15 cellular contexts compared by ENCODE assay signal in the genomic region with DNA sequence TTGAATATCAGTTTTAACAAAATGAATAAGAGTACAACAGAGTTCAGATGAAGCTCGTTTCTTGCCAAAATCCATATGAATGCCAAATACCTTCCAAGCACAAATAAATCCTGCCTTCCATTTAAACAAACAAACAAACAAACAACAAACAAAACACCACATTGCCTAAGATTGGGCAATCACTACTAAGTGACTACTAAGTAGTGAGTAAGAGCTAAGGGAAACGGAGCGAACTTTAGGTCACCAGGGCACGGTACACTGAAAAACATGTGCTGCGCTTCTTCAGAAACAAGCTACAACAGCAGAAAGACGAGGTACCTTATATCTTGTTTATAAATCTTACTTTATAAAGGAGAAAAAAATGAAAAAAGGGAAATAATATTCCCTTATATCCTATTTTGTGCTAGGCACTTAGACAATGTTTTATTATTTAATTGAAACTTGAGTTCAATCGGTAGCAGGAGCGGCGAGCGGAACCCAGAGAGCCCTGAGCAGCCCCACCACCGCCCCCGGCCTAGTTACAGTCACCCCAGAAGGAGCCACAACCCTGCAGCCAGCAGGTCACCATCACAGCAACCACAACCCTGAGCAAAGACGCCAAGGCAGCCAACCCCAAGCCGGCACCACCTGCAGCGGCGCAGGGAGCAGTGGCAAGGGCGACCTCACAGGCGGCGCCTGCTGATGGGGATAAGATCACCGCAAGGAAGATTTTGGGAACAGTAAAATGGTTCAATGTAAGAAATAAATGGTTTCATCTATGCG.
"Had no signal": no experiment of that assay in that cellular context is flagged by ENCODE, and none has a peak within 500 bp of the region (broad histone marks: within the 10 kb centered on the region; RNA-seq: fewer than 3 reads in every experiment).

No MANE protein-coding gene starts in this region.

- H3K27ac Mint-ChIP-seq: activated naive CD8-positive, alpha-beta T cell had no signal

- H3K4me3 Mint-ChIP-seq: activated naive CD8-positive, alpha-beta T cell had no signal

- H3K36me3 ChIP-seq: brain microvascular endothelial cell had no signal

- H3K27ac ChIP-seq: brain microvascular endothelial cell, foreskin keratinocyte had no signal

- DNase-seq: activated CD4-positive, alpha-beta T cell treated with anti-CD3 and anti-CD28 coated beads, Interleukin-2, amount 50 U/mL, for 1 hour; activated CD8-positive, alpha-beta memory T cell treated with anti-CD3 and anti-CD28 coated beads for 24 hours; activated gamma-delta T cell treated with Interleukin-2 at 50 U/mL for 16 hours; anterior cingulate cortex; brain microvascular endothelial cell; cerebellar nuclear complex; erythroblast; small intestine; stimulated activated CD4-positive, alpha-beta T cell treated with anti-CD3 and anti-CD28 coated beads, Interleukin-4, amount 100 ng/mL, for 4 hours; stimulated activated CD8-positive, alpha-beta memory T cell treated with anti-CD3 and anti-CD28 coated beads, Interleukin-4, amount 100 ng/mL, for 48 hours; stimulated activated naive CD8-positive, alpha-beta T cell treated with anti-CD3 and anti-CD28 coated beads, Interleukin-15, Interleukin-2, amounts not matched to agents 100 U/mL and 50 U/mL, for 24 hours; trophoblast cell had no signal

- H3K27me3 Mint-ChIP-seq: activated naive CD8-positive, alpha-beta T cell had no signal

- ATAC-seq: foreskin keratinocyte; left lobe of liver; stimulated activated naive CD8-positive, alpha-beta T cell treated with anti-CD3 and anti-CD28 coated beads, Interleukin-15, Interleukin-2, amounts not matched to agents 100 U/mL and 50 U/mL, for 24 hours had no signal

- H3K4me1 ChIP-seq: foreskin keratinocyte had no signal

- H3K27me3 ChIP-seq: brain microvascular endothelial cell, foreskin keratinocyte had no signal

- FAIRE-seq: small intestine had no signal
